18 cellular contexts compared by ENCODE assay signal in genomic region chr9:93027750-93028149, GRCh38. TPM values are rescaled to one million over a fixed set of nuclear protein-coding genes. Genes with fewer than 3 reads are reported as not detected.
DNase-seq lines count a peak whose midpoint lies in the region; ATAC-seq and TF ChIP-seq lines count a peak whose summit lies in the region.
"Had no signal": no experiment of that assay in that cellular context is flagged by ENCODE, and none has a peak within 500 bp of the region (broad histone marks: within the 10 kb centered on the region; RNA-seq: fewer than 3 reads in every experiment).

No MANE protein-coding gene starts in this region.

- H3K36me3 ChIP-seq in DOHH2 (ENCODE audit: control insufficient read depth, low read length), result no peaks in the 10 kb centered on the region
- H3K36me3 ChIP-seq in aorta (ENCODE audit: control insufficient read depth in 1 of 2, insufficient read depth in 2 of 2, low read length in 1 of 2), result no peaks in the 10 kb centered on the region
- H3K36me3 ChIP-seq in gastrocnemius medialis, result no peaks in the 10 kb centered on the region
- H3K36me3 ChIP-seq: neural progenitor cell, tibial nerve had no signal

- no peak for DNase-seq in activated CD4-positive, alpha-beta T cell treated with anti-CD3 and anti-CD28 coated beads for 36 hours
- DNase-seq in activated CD4-positive, alpha-beta T cell treated with anti-CD3 and anti-CD28 coated beads for 4 hours, result no peak
- DNase-seq in activated T-helper 1 cell treated with anti-CD3 and anti-CD28 coated beads, Interleukin-12 subunit alpha, Interleukin-12 subunit beta, Interleukin-2, Interleukin-4 antibody, amounts not matched to agents 30 ng/mL and 10 ng/mL and 1 ng/mL, durations not matched to agents 14 hours and 24 hours and 36 hours (ENCODE audit: low spot score), result no peak
- no peak for DNase-seq in naive thymus-derived CD8-positive, alpha-beta T cell
- DNase-seq in coronary artery (ENCODE audit: low spot score) (no peak), aorta (no peak), gastrocnemius medialis (no peak)
- DNase-seq: cortex of kidney, DMS79 treated with DMSO at 0.1 percent for 48 hours, GM23248, NCI-H82, PC-9 had no signal

- no peaks in the 10 kb centered on the region for H4K20me1 ChIP-seq in DOHH2 (ENCODE audit: control insufficient read depth, insufficient read depth, low read depth, low read length)

- peak overlapping the region; percentile 68 for H3K4me2 ChIP-seq in DOHH2 (ENCODE audit: low read length)
- H3K4me2 ChIP-seq: neural progenitor cell, PC-9 had no signal

- H3K27me3 ChIP-seq in DOHH2 (ENCODE audit: control insufficient read depth, low read length) (no peaks in the 10 kb centered on the region), aorta (ENCODE audit: control insufficient read depth in 1 of 2, insufficient read depth in 2 of 2, low read length in 1 of 2) (no peaks in the 10 kb centered on the region), gastrocnemius medialis (no peaks in the 10 kb centered on the region)
- H3K27me3 ChIP-seq: neural progenitor cell, tibial nerve had no signal

- TF ChIP-seq POLR2A in gastrocnemius medialis (IDR thresholded peaks at IDR 0.05), result no peak

- no peaks in the 10 kb centered on the region for H3F3A ChIP-seq in DOHH2 (ENCODE audit: control insufficient read depth, insufficient read depth)

- peaks cover 44% of the 10 kb centered on the region for H3K36me3 Mint-ChIP-seq in activated CD4-positive, alpha-beta T cell treated with anti-CD3 and anti-CD28 coated beads for 36 hours (ENCODE audit: low read depth)
- H3K36me3 Mint-ChIP-seq in activated T-helper 1 cell treated with anti-CD3 and anti-CD28 coated beads, Interleukin-12 subunit alpha, Interleukin-12 subunit beta, Interleukin-2, Interleukin-4 antibody, amounts not matched to agents 30 ng/mL and 10 ng/mL and 1 ng/mL, durations not matched to agents 14 hours and 24 hours and 36 hours (ENCODE audit: low read depth), result peaks cover 46% of the 10 kb centered on the region
- peaks cover 5 to 71% (median 24%) of the 10 kb centered on the region in 3 donors for H3K36me3 Mint-ChIP-seq in naive thymus-derived CD8-positive, alpha-beta T cell
- H3K36me3 Mint-ChIP-seq: neural progenitor cell had no signal

- no peak for ATAC-seq in activated CD4-positive, alpha-beta T cell treated with anti-CD3 and anti-CD28 coated beads for 36 hours
- no peak for ATAC-seq in naive thymus-derived CD8-positive, alpha-beta T cell
- ATAC-seq in aorta (ENCODE audit: low FRiP score), result no peak
- no peak for ATAC-seq in gastrocnemius medialis

- peaks cover 84% of the 10 kb centered on the region for H3K4me1 Mint-ChIP-seq in activated CD4-positive, alpha-beta T cell treated with anti-CD3 and anti-CD28 coated beads for 36 hours
- peaks cover 58% of the 10 kb centered on the region for H3K4me1 Mint-ChIP-seq in activated T-helper 1 cell treated with anti-CD3 and anti-CD28 coated beads, Interleukin-12 subunit alpha, Interleukin-12 subunit beta, Interleukin-2, Interleukin-4 antibody, amounts not matched to agents 30 ng/mL and 10 ng/mL and 1 ng/mL, durations not matched to agents 14 hours and 24 hours and 36 hours (ENCODE audit: low read depth)
- H3K4me1 Mint-ChIP-seq in naive thymus-derived CD8-positive, alpha-beta T cell, result peaks cover 38 to 95% (median 92%) of the 10 kb centered on the region in 4 donors

- POLR2A ChIA-PET in activated CD4-positive, alpha-beta T cell treated with anti-CD3 and anti-CD28 coated beads for 36 hours (lab: Charles Lee), result no interaction called here
- POLR2A ChIA-PET in naive thymus-derived CD8-positive, alpha-beta T cell (lab: Charles Lee), result interaction anchor here (0.7 to 15.4 kb wide), 27 partner anchors 8 to 539 kb away, joined by 3 to 608 read pairs (median 6); partner anchors contain the start of genes CARD19 and SUSD3

- TF ChIP-seq CTCF in DOHH2 (IDR thresholded peaks at IDR 0.05; ENCODE audit: low read depth, low read length, poor library complexity, severe bottlenecking) (no peak), coronary artery (IDR thresholded peaks at IDR 0.05) (no peak), gastrocnemius medialis (IDR thresholded peaks at IDR 0.05 in 4 of 5, conservative IDR thresholded peaks at IDR 0.05 in 1 of 5) (no peak)

- no peaks in the 10 kb centered on the region for H3K9me3 Mint-ChIP-seq in activated CD4-positive, alpha-beta T cell treated with anti-CD3 and anti-CD28 coated beads for 36 hours (ENCODE audit: low read depth)
- no peaks in the 10 kb centered on the region for H3K9me3 Mint-ChIP-seq in activated T-helper 1 cell treated with anti-CD3 and anti-CD28 coated beads, Interleukin-12 subunit alpha, Interleukin-12 subunit beta, Interleukin-2, Interleukin-4 antibody, amounts not matched to agents 30 ng/mL and 10 ng/mL and 1 ng/mL, durations not matched to agents 14 hours and 24 hours and 36 hours
- H3K9me3 Mint-ChIP-seq in naive thymus-derived CD8-positive, alpha-beta T cell, result no peaks in the 10 kb centered on the region
- H3K9me3 Mint-ChIP-seq: neural progenitor cell had no signal

- peaks cover 18% of the 10 kb centered on the region for H3K4me1 ChIP-seq in DOHH2 (ENCODE audit: control insufficient read depth, low read length)
- no peaks in the 10 kb centered on the region for H3K4me1 ChIP-seq in aorta (ENCODE audit: control insufficient read depth in 1 of 2, insufficient read depth in 2 of 2, low read length in 2 of 2)
- H3K4me1 ChIP-seq in gastrocnemius medialis, result no peaks in the 10 kb centered on the region
- H3K4me1 ChIP-seq: neural progenitor cell had no signal

- 96 to 97% methylated on average over 10 of the region's 10 CpGs for WGBS in aorta, 2 donors

- H3K27ac Mint-ChIP-seq in activated CD4-positive, alpha-beta T cell treated with anti-CD3 and anti-CD28 coated beads for 36 hours, result peak overlapping the region; percentile 96
- H3K27ac Mint-ChIP-seq in activated T-helper 1 cell treated with anti-CD3 and anti-CD28 coated beads, Interleukin-12 subunit alpha, Interleukin-12 subunit beta, Interleukin-2, Interleukin-4 antibody, amounts not matched to agents 30 ng/mL and 10 ng/mL and 1 ng/mL, durations not matched to agents 14 hours and 24 hours and 36 hours, result peak overlapping the region; percentile 87
- H3K27ac Mint-ChIP-seq in naive thymus-derived CD8-positive, alpha-beta T cell, result peak overlapping the region; percentile 96 to 100 (median 99)
- H3K27ac Mint-ChIP-seq: neural progenitor cell had no signal

- H3K4me3 ChIP-seq in DOHH2 (ENCODE audit: low read length) (0 out of 2 replicates have a peak overlapping the region, but pooled peaks have one; percentile 44), coronary artery (no peak overlapping the region), aorta (ENCODE audit: low read length in 2 of 2) (no peak overlapping the region), gastrocnemius medialis (no peak overlapping the region)
- H3K4me3 ChIP-seq: GM23248, neural progenitor cell, PC-9, tibial nerve had no signal

- peak overlapping the region; percentile 51 for H3K4me3 Mint-ChIP-seq in activated CD4-positive, alpha-beta T cell treated with anti-CD3 and anti-CD28 coated beads for 36 hours
- H3K4me3 Mint-ChIP-seq in activated T-helper 1 cell treated with anti-CD3 and anti-CD28 coated beads, Interleukin-12 subunit alpha, Interleukin-12 subunit beta, Interleukin-2, Interleukin-4 antibody, amounts not matched to agents 30 ng/mL and 10 ng/mL and 1 ng/mL, durations not matched to agents 14 hours and 24 hours and 36 hours, result peak overlapping the region; percentile 67
- peak overlapping the region; percentile 66 to 95 (median 83) for H3K4me3 Mint-ChIP-seq in naive thymus-derived CD8-positive, alpha-beta T cell
- H3K4me3 Mint-ChIP-seq: neural progenitor cell had no signal

- H3K9me3 ChIP-seq in DOHH2 (ENCODE audit: control insufficient read depth, insufficient read depth, low read length) (no peaks in the 10 kb centered on the region), aorta (ENCODE audit: control insufficient read depth, low read length) (no peaks in the 10 kb centered on the region), gastrocnemius medialis (no peaks in the 10 kb centered on the region)
- H3K9me3 ChIP-seq: tibial nerve had no signal

- CTCF ChIA-PET in activated CD4-positive, alpha-beta T cell treated with anti-CD3 and anti-CD28 coated beads for 36 hours (lab: Charles Lee), result interaction anchor here (0.6 to 1.0 kb wide), 3 partner anchors 13 to 78 kb away, joined by 4 to 5 read pairs (median 4); no protein-coding TSS in a partner anchor

- intact Hi-C loops in activated CD4-positive, alpha-beta T cell treated with anti-CD3 and anti-CD28 coated beads for 36 hours (cut with DNase I, micrococcal nuclease), result loop anchor here (1.0 to 5.0 kb wide), 4 partner anchors 32 to 73 kb away; no protein-coding TSS in a partner anchor
- intact Hi-C loops in activated T-helper 1 cell treated with anti-CD3 and anti-CD28 coated beads, Interleukin-12 subunit alpha, Interleukin-12 subunit beta, Interleukin-2, Interleukin-4 antibody, amounts not matched to agents 30 ng/mL and 10 ng/mL and 1 ng/mL, durations not matched to agents 14 hours and 24 hours and 36 hours (cut with micrococcal nuclease), result loop anchor here (1.0 to 2.0 kb wide), 2 partner anchors 37 to 68 kb away; no protein-coding TSS in a partner anchor
- intact Hi-C loops in aorta (cut with DNase I) (no loop called here), gastrocnemius medialis (cut with DNase I; ENCODE audit: low total_unique reads) (no loop called here)

- no peaks in the 10 kb centered on the region for H3K9me2 ChIP-seq in DOHH2 (replicated peaks; ENCODE audit: control insufficient read depth, low read length)

- in situ Hi-C loops in gastrocnemius medialis (cut with MboI; ENCODE audit: low sequenced_read_pairs in 4 of 4), result no loop called here

- H3K79me2 ChIP-seq in DOHH2 (ENCODE audit: control insufficient read depth, low read length), result no peaks in the 10 kb centered on the region

- H3K27ac ChIP-seq in DOHH2 (ENCODE audit: low read depth, low read length) (no peak overlapping the region), coronary artery (no peak overlapping the region), aorta (ENCODE audit: low read depth in 1 of 2, low read length in 2 of 2) (no peak overlapping the region), gastrocnemius medialis (no peak overlapping the region)
- H3K27ac ChIP-seq: C4-2B, epithelial cell of prostate, GM23248, neural progenitor cell, PC-9 had no signal

- no peaks in the 10 kb centered on the region for H3K27me3 Mint-ChIP-seq in activated CD4-positive, alpha-beta T cell treated with anti-CD3 and anti-CD28 coated beads for 36 hours
- no peaks in the 10 kb centered on the region for H3K27me3 Mint-ChIP-seq in activated T-helper 1 cell treated with anti-CD3 and anti-CD28 coated beads, Interleukin-12 subunit alpha, Interleukin-12 subunit beta, Interleukin-2, Interleukin-4 antibody, amounts not matched to agents 30 ng/mL and 10 ng/mL and 1 ng/mL, durations not matched to agents 14 hours and 24 hours and 36 hours (ENCODE audit: insufficient read depth)
- H3K27me3 Mint-ChIP-seq in naive thymus-derived CD8-positive, alpha-beta T cell, result no peaks in the 10 kb centered on the region

RNA-seq across cellular contexts. Expression of gene SUSD3, which starts 30.8 kb away (rescaled TPM):
- total RNA-seq in activated CD4-positive, alpha-beta T cell treated with anti-CD3 and anti-CD28 coated beads for 36 hours, result 10 to 100 TPM; 51.4 to 57.9 TPM
- total RNA-seq in activated T-helper 1 cell treated with anti-CD3 and anti-CD28 coated beads, Interleukin-12 subunit alpha, Interleukin-12 subunit beta, Interleukin-2, Interleukin-4 antibody, amounts not matched to agents 30 ng/mL and 10 ng/mL and 1 ng/mL, durations not matched to agents 14 hours and 24 hours and 36 hours, result 31.7 and 33.2 TPM in 2 replicates
- total RNA-seq in naive thymus-derived CD8-positive, alpha-beta T cell, result 10 to 100 TPM; 62.1 to 64.0 TPM
- polyA plus RNA-seq in naive thymus-derived CD8-positive, alpha-beta T cell, result 100 to 1,000 TPM in 2 of 3 donors, 10 to 100 TPM in 1; 86.7 to 208 (median 145) TPM
- total RNA-seq in aorta (10 to 100 TPM in 1 of 2 donors, 1 to 10 TPM in 1; 3.8 to 10.3 TPM), gastrocnemius medialis (under 1 TPM in 2 of 4 donors, not detected in 2; 0.51 to 0.61 TPM)
- polyA plus RNA-seq in aorta, result 1 to 10 TPM; 2.6 to 5.0 TPM
- total RNA-seq: MCF 10A had no signal
- polyA plus RNA-seq: GM23248 had no signal

Comparison
In these comparisons a context has a peak if more than half of its experiments do, and no peak if none do; other contexts are left out.
1. intact Hi-C loops: an anchor here in activated CD4-positive, alpha-beta T cell treated with anti-CD3 and anti-CD28 coated beads for 36 hours (1.0 to 5.0 kb wide) and activated T-helper 1 cell treated with anti-CD3 and anti-CD28 coated beads, Interleukin-12 subunit alpha, Interleukin-12 subunit beta, Interleukin-2, Interleukin-4 antibody, amounts not matched to agents 30 ng/mL and 10 ng/mL and 1 ng/mL, durations not matched to agents 14 hours and 24 hours and 36 hours (1.0 to 2.0 kb wide); none called in aorta and gastrocnemius medialis.